9 cellular contexts compared by ENCODE assay signal in genomic region chr3:147483145-147483544, GRCh38.
"Had no signal": no experiment of that assay in that cellular context is flagged by ENCODE, and none has a peak within 500 bp of the region (broad histone marks: within the 10 kb centered on the region; RNA-seq: fewer than 3 reads in every experiment).

No MANE protein-coding gene starts in this region.

- H3K4me1 Mint-ChIP-seq: GM23338, H9 had no signal

- H3K27ac Mint-ChIP-seq: GM23338, H9, HFFc6 had no signal

- H2AFZ ChIP-seq: GM23248, GM23338 had no signal

- H3K9me3 Mint-ChIP-seq: GM23338, H9, HFFc6 had no signal

- H3K4me3 Mint-ChIP-seq: GM23338, H9, HFFc6 had no signal

- H3K4me2 ChIP-seq: GM23338 had no signal

- DNase-seq: GM23248, GOT3, H7, H9, HCEC 1CT, HFFc6 had no signal

- ATAC-seq: GM23338, HCT116 had no signal

- H3K36me3 ChIP-seq: HAP-1 had no signal

- H3K9ac ChIP-seq: GM23248 had no signal

- H3K27ac ChIP-seq: GM23248 had no signal

- H3K4me3 ChIP-seq: GM23248, GM23338, HAP-1 had no signal

- H3K9me3 ChIP-seq: HAP-1 had no signal

- H3K4me1 ChIP-seq: HAP-1 had no signal
